In the genomic region with DNA sequence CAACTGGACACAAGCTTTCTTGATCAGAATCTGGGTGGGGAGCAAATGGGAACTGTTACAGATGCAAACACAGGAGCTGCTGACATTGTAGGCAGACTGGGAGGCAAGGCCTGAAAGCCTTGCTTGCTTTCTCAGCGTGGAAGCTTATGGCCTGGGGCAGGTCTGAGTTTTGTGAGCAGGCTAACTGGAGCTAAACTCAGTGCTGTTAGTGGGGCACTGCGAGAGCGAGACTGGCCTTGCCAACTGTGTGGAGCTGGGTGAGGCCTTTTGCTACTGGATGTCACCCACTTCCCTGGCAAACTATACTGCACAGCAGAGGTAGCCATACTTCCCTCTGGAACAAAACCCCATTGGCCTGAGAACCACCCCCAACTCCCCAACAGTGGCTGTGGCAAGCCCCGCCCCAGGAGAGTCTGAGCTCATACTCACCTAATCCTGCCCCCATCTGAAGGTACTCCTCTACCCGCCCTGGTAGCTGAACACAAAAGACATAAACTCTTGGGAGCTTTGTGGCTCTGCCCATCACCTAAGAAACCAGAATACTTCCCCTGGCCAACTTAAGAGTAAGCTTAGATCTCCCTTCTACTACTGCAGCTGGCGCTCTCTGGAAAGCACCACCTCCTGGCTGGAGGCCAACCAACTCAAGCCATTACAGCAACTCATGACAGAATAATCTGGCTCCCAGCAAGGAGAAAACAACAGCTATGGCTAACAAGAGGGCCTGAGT, we compare ENCODE assay signal across 11 cellular contexts. TPM values are rescaled to one million over a fixed set of nuclear protein-coding genes. Genes with fewer than 3 reads are reported as not detected.
A peak's percentile ranks its signal among the peaks of the same experiment; 100 is the strongest.
DNase-seq lines count a peak whose midpoint lies in the region; ATAC-seq, FAIRE-seq and TF ChIP-seq lines count a peak whose summit lies in the region.
"Had no signal": no experiment of that assay in that cellular context is flagged by ENCODE, and none has a peak within 500 bp of the region (broad histone marks: within the 10 kb centered on the region; RNA-seq: fewer than 3 reads in every experiment).

No MANE protein-coding gene starts in this region.

- H2AFZ ChIP-seq in astrocyte (ENCODE audit: low read depth, low read length), result no peak overlapping the region

- no peak for ATAC-seq in Right ventricle myocardium superior (ENCODE audit: poor library complexity)
- no peak for ATAC-seq in natural killer cell
- no peak for ATAC-seq in GM21717 (IDR thresholded peaks at IDR 0.05; ENCODE audit: unreplicated experiment)

- intact Hi-C loops in Right ventricle myocardium superior (cut with DNase I) (no loop called here), cardiac septum (cut with DNase I) (no loop called here), natural killer cell (cut with micrococcal nuclease) (no loop called here)

- no peaks in the 10 kb centered on the region for H3K36me3 ChIP-seq in astrocyte (ENCODE audit: insufficient read depth, low read length)
- H3K36me3 ChIP-seq: WERI-Rb-1 had no signal

- H3K9me3 Mint-ChIP-seq in astrocyte (ENCODE audit: unreplicated experiment) (peaks cover 2% of the 10 kb centered on the region), natural killer cell (peaks cover 0 to 4% of the 10 kb centered on the region in 2 donors)

- H3K4me1 ChIP-seq in astrocyte (ENCODE audit: insufficient read depth, low read length), result peaks cover 2% of the 10 kb centered on the region

- H3K4me3 ChIP-seq in astrocyte (ENCODE audit: insufficient read depth, low read depth, low read length), result no peak overlapping the region

- H3K27me3 Mint-ChIP-seq in astrocyte (ENCODE audit: low read depth, unreplicated experiment) (no peaks in the 10 kb centered on the region), natural killer cell (ENCODE audit: low read depth in 2 of 2) (peaks cover 7 to 8% of the 10 kb centered on the region in 2 donors)

- H3K27me3 ChIP-seq in astrocyte (ENCODE audit: insufficient read depth, low read length), result no peaks in the 10 kb centered on the region

- FAIRE-seq in astrocyte (lab: Jason Lieb, UNC) (no peak), RCC 7860 (lab: Jason Lieb, UNC) (no peak)

- H3K27ac ChIP-seq in astrocyte (ENCODE audit: low read depth, low read length), result no peak overlapping the region
- H3K27ac ChIP-seq: RWPE1, WERI-Rb-1 had no signal

- H3K4me1 Mint-ChIP-seq in astrocyte (ENCODE audit: low read depth, unreplicated experiment) (no peaks in the 10 kb centered on the region), natural killer cell (no peaks in the 10 kb centered on the region)

- no peak overlapping the region for H3K9ac ChIP-seq in astrocyte (ENCODE audit: low read length)

- no peak for TF ChIP-seq CTCF in astrocyte (IDR thresholded peaks at IDR 0.05; ENCODE audit: insufficient read depth, low read depth, low read length)
- no peak for TF ChIP-seq CTCF in natural killer cell (IDR thresholded peaks at IDR 0.05)

- H3K27ac Mint-ChIP-seq in astrocyte (ENCODE audit: unreplicated experiment) (no peak overlapping the region), natural killer cell (no peak overlapping the region)

- no peaks in the 10 kb centered on the region for H3K9me3 ChIP-seq in astrocyte (ENCODE audit: insufficient read depth, low read depth, low read length)

- no peak overlapping the region for H3K4me2 ChIP-seq in astrocyte (ENCODE audit: low read length)

- H3K4me3 Mint-ChIP-seq in astrocyte (ENCODE audit: unreplicated experiment) (no peak overlapping the region), natural killer cell (no peak overlapping the region)

- no peaks in the 10 kb centered on the region for H4K20me1 ChIP-seq in astrocyte (ENCODE audit: insufficient read depth, low read length)

- no peaks in the 10 kb centered on the region for H3K79me2 ChIP-seq in astrocyte (ENCODE audit: insufficient read depth, low read length)

- peak; percentile 59 for DNase-seq in Right ventricle myocardium superior
- no peak for DNase-seq in cardiac septum (ENCODE audit: low spot score)
- peak; percentile 49 for DNase-seq in astrocyte (ENCODE audit: low read depth)
- DNase-seq in glomerular visceral epithelial cell (ENCODE audit: extremely low spot score), result peak; percentile 60
- no peak for DNase-seq in natural killer cell
- DNase-seq in RCC 7860 (ENCODE audit: low spot score), result no peak
- DNase-seq in NCI-H1436 (lab: John Stamatoyannopoulos, UW), result no peak
- DNase-seq: NCI-H1417 treated with DMSO at 0.1 percent for 48 hours, WERI-Rb-1 had no signal

- H3K36me3 Mint-ChIP-seq in astrocyte (ENCODE audit: low read depth, unreplicated experiment) (no peaks in the 10 kb centered on the region), natural killer cell (no peaks in the 10 kb centered on the region)

RNA-seq across cellular contexts. Expression of a gene that starts 42.9 kb away (rescaled TPM):
- total RNA-seq in Right ventricle myocardium superior (0.22 TPM), cardiac septum (0.08 TPM), astrocyte (0.57 and 0.89 TPM in 2 replicates), natural killer cell (under 1 TPM; 0.09 to 0.20 (median 0.18) TPM)

Comparison
In these comparisons a context has a peak if more than half of its experiments do, and no peak if none do; other contexts are left out.
1. DNase-seq: peak in Right ventricle myocardium superior (single experiment), astrocyte (single experiment) and glomerular visceral epithelial cell (single experiment); none in cardiac septum (single experiment), natural killer cell (single experiment), RCC 7860 (single experiment) and NCI-H1436 (single experiment).